ENCODE assay signal across 21 cellular contexts in genomic region chr12:21223930-21224329, GRCh38.
A peak's percentile ranks its signal among the peaks of the same experiment; 100 is the strongest.
DNase-seq lines count a peak whose midpoint lies in the region; ATAC-seq and TF ChIP-seq lines count a peak whose summit lies in the region.
"Had no signal": no experiment of that assay in that cellular context is flagged by ENCODE, and none has a peak within 500 bp of the region (broad histone marks: within the 10 kb centered on the region; RNA-seq: fewer than 3 reads in every experiment).

No MANE protein-coding gene starts in this region.

- ATAC-seq in HG03439 (IDR thresholded peaks at IDR 0.05; ENCODE audit: unreplicated experiment) (no peak), SK-N-SH treated with all-trans-retinoic acid at 6 μM for 48 hours (no peak)
- ATAC-seq: PC-3 had no signal

- DNase-seq in DMS53 (lab: John Stamatoyannopoulos, UW) (peak; percentile 23), DMS53 treated with DMSO at 0.1 percent for 48 hours (lab: John Stamatoyannopoulos, UW; ENCODE audit: unreplicated experiment) (no peak), NCI-H345 (lab: John Stamatoyannopoulos, UW) (peak; percentile 71), globus pallidus (ENCODE audit: low spot score) (peak; percentile 22), pons (ENCODE audit: low spot score) (peak; percentile 10)
- DNase-seq in activated naive CD4-positive, alpha-beta T cell (lab: John Stamatoyannopoulos, UW), result no peak
- DNase-seq: ACHN; GM23248; H7; KBM-7; MV-4-11; NCI-H1436 treated with DMSO at 0.1 percent for 48 hours; NCI-H187 treated with DMSO at 0.1 percent for 48 hours; NCI-H2107; NCI-H510A; NCI-H69; NK-92 treated with Interleukin-12 subunit alpha and Interleukin-12 subunit beta, amount 100 ng/mL, for 24 hours; PC-3; SK-N-SH had no signal

TF ChIP-seq in SK-N-SH treated with all-trans-retinoic acid at 6 μM for 48 hours, 23 proteins besides CTCF, POLR2A, EP300 and RAD21:
- TF ChIP-seq ZFP3 (CRISPR knock-in tag; IDR thresholded peaks at IDR 0.05), result no peak
- no peak for TF ChIP-seq PATZ1 (CRISPR knock-in tag; IDR thresholded peaks at IDR 0.05; ENCODE audit: borderline replicate concordance)
- TF ChIP-seq TSHZ2 (CRISPR knock-in tag; IDR thresholded peaks at IDR 0.05), result no peak
- TF ChIP-seq TCF4 (CRISPR knock-in tag; IDR thresholded peaks at IDR 0.05; ENCODE audit: borderline replicate concordance), result no peak
- no peak for TF ChIP-seq CSRNP3 (CRISPR knock-in tag; IDR thresholded peaks at IDR 0.05)
- TF ChIP-seq ISL1 (CRISPR knock-in tag; IDR thresholded peaks at IDR 0.05), result no peak
- TF ChIP-seq BACH2 (CRISPR knock-in tag; IDR thresholded peaks at IDR 0.05; ENCODE audit: borderline replicate concordance), result no peak
- no peak for TF ChIP-seq ZC3H10 (CRISPR knock-in tag; IDR thresholded peaks at IDR 0.05)
- no peak for TF ChIP-seq PPARA (CRISPR knock-in tag; IDR thresholded peaks at IDR 0.05; ENCODE audit: borderline replicate concordance)
- no peak for TF ChIP-seq CREB5 (CRISPR knock-in tag; IDR thresholded peaks at IDR 0.05; ENCODE audit: low read depth)
- TF ChIP-seq OSR1 (CRISPR knock-in tag; IDR thresholded peaks at IDR 0.05), result no peak
- no peak for TF ChIP-seq CSDC2 (CRISPR knock-in tag; IDR thresholded peaks at IDR 0.05)
- no peak for TF ChIP-seq SNAI2 (CRISPR knock-in tag; IDR thresholded peaks at IDR 0.05)
- no peak for TF ChIP-seq GLIS3 (CRISPR knock-in tag; IDR thresholded peaks at IDR 0.05)
- TF ChIP-seq RARB (CRISPR knock-in tag; IDR thresholded peaks at IDR 0.05), result no peak
- TF ChIP-seq ZFP30 (CRISPR knock-in tag; IDR thresholded peaks at IDR 0.05), result no peak
- no peak for TF ChIP-seq ZNF565 (CRISPR knock-in tag; conservative IDR thresholded peaks at IDR 0.05; ENCODE audit: low read depth)
- TF ChIP-seq POU6F1 (CRISPR knock-in tag; IDR thresholded peaks at IDR 0.05; ENCODE audit: borderline replicate concordance, low read depth), result no peak
- no peak for TF ChIP-seq TOX (CRISPR knock-in tag; IDR thresholded peaks at IDR 0.05; ENCODE audit: borderline replicate concordance)

Comparison
In these comparisons a context has a peak if more than half of its experiments do, and no peak if none do; other contexts are left out.
1. DNase-seq: peak in DMS53 (single experiment), NCI-H345 (single experiment), globus pallidus (single experiment) and pons (single experiment); none in DMS53 treated with DMSO at 0.1 percent for 48 hours (single experiment) and activated naive CD4-positive, alpha-beta T cell (0 of 4).